5 cellular contexts compared by ENCODE assay signal in genomic region chr1:45384213-45384612, GRCh38. TPM values are rescaled to one million over a fixed set of nuclear protein-coding genes. Genes with fewer than 3 reads are reported as not detected.
"Had no signal": no experiment of that assay in that cellular context is flagged by ENCODE, and none has a peak within 500 bp of the region (broad histone marks: within the 10 kb centered on the region; RNA-seq: fewer than 3 reads in every experiment).

No MANE protein-coding gene starts in this region.

RNA-seq across cellular contexts. Expression of gene HPDL, which starts 57.5 kb away (rescaled TPM):
- total RNA-seq: PC-3, Right ventricle myocardium inferior, Right ventricle myocardium superior, SJCRH30, SK-MEL-5 had no signal
